Comparison of ENCODE assay signal across 11 cellular contexts in genomic region chr20:49578436-49578835, GRCh38. TPM values are rescaled to one million over a fixed set of nuclear protein-coding genes. Genes with fewer than 3 reads are reported as not detected.
"Had no signal": no experiment of that assay in that cellular context is flagged by ENCODE, and none has a peak within 500 bp of the region (broad histone marks: within the 10 kb centered on the region; RNA-seq: fewer than 3 reads in every experiment).

No MANE protein-coding gene starts in this region.

- ATAC-seq: esophagus mucosa; mucosa of descending colon; naive thymus-derived CD4-positive, alpha-beta T cell; right cardiac atrium; T-helper 17 cell; WTC11 had no signal

- H3K27ac Mint-ChIP-seq: progenitor cell of endocrine pancreas, T-helper 17 cell, WTC11 had no signal

- H3K27me3 ChIP-seq: cardiac muscle cell, hepatocyte had no signal

- DNase-seq: activated CD4-positive, alpha-beta T cell treated with anti-CD3 and anti-CD28 coated beads for 48 hours; activated naive CD4-positive, alpha-beta T cell treated with anti-CD3 and anti-CD28 coated beads, Interleukin-2, amount 10 ng/mL, durations not matched to agents 7 days and 5 days; mucosa of descending colon; naive thymus-derived CD4-positive, alpha-beta T cell; T-helper 17 cell had no signal

- H3K4me1 Mint-ChIP-seq: T-helper 17 cell had no signal

- H3K27ac ChIP-seq: cardiac muscle cell, hepatocyte had no signal

- H3K36me3 ChIP-seq: cardiac muscle cell had no signal

- H3K4me3 Mint-ChIP-seq: activated naive CD4-positive, alpha-beta T cell treated with anti-CD3 and anti-CD28 coated beads, Interleukin-2, amount 10 ng/mL, durations not matched to agents 7 days and 5 days; T-helper 17 cell; WTC11 had no signal

- H3K4me3 ChIP-seq: cardiac muscle cell, hepatocyte, mucosa of descending colon had no signal

RNA-seq across cellular contexts. Expression of gene PTGIS, which starts 10.5 kb away (rescaled TPM):
- total RNA-seq: T-helper 17 cell had no signal
